8 cellular contexts compared by ENCODE assay signal in genomic region chr4:139279723-139280620, GRCh38. TPM values are rescaled to one million over a fixed set of nuclear protein-coding genes. Genes with fewer than 3 reads are reported as not detected.
DNase-seq lines count a peak whose midpoint lies in the region; ATAC-seq and TF ChIP-seq lines count a peak whose summit lies in the region.

TSS of gene MGARP (minus strand) at chr4:139280225. CDS start at chr4:139280158, 67 bp downstream.

- WGBS in esophagus, 2 donors = 7% methylated on average over 52 of the region's 52 CpGs

- H3K4me3 Mint-ChIP-seq in activated CD8-positive, alpha-beta T cell treated with anti-CD3 and anti-CD28 coated beads for 36 hours = peak within 1 kb of the TSS; percentile 72

- H3K4me1 ChIP-seq in esophagus (ENCODE audit: control insufficient read depth in 2 of 2, insufficient read depth in 2 of 2, low read length in 1 of 2) = peaks cover 4 to 5% of the 10 kb centered on the region in 2 donors
- H3K4me1 ChIP-seq in upper lobe of right lung = peaks cover 15% of the 10 kb centered on the region

- no peak within 1 kb of the TSS for H3K27ac ChIP-seq in esophagus (ENCODE audit: low read depth in 2 of 2, low read length in 1 of 2)
- no peak within 1 kb of the TSS for H3K27ac ChIP-seq in upper lobe of right lung

- ATAC-seq in activated CD8-positive, alpha-beta T cell treated with anti-CD3 and anti-CD28 coated beads for 36 hours = peak; percentile 84
- peak; percentile 70 for ATAC-seq in upper lobe of right lung
- no peak for ATAC-seq in HG02884 (IDR thresholded peaks at IDR 0.05; ENCODE audit: unreplicated experiment)
- ATAC-seq in GM21723 (IDR thresholded peaks at IDR 0.05; ENCODE audit: unreplicated experiment) = no peak

- H3K9me3 ChIP-seq in esophagus (ENCODE audit: control insufficient read depth in 2 of 2, insufficient read depth in 1 of 2, low read depth in 1 of 2, low read length in 1 of 2) (no peaks in the 10 kb centered on the region), upper lobe of right lung (no peaks in the 10 kb centered on the region)

- peaks cover 4% of the 10 kb centered on the region for H3K36me3 Mint-ChIP-seq in activated CD8-positive, alpha-beta T cell treated with anti-CD3 and anti-CD28 coated beads for 36 hours (ENCODE audit: low read depth)

- peaks cover 6% of the 10 kb centered on the region for H3K9me3 Mint-ChIP-seq in activated CD8-positive, alpha-beta T cell treated with anti-CD3 and anti-CD28 coated beads for 36 hours

- POLR2A ChIA-PET in activated CD8-positive, alpha-beta T cell treated with anti-CD3 and anti-CD28 coated beads for 36 hours (lab: Charles Lee) = no interaction called here

- H3K4me1 Mint-ChIP-seq in activated CD8-positive, alpha-beta T cell treated with anti-CD3 and anti-CD28 coated beads for 36 hours (ENCODE audit: low read depth) = peaks cover 13% of the 10 kb centered on the region

- H3K27me3 ChIP-seq in esophagus (ENCODE audit: control insufficient read depth in 1 of 2, insufficient read depth in 2 of 2, low read length in 2 of 2) (no peaks in the 10 kb centered on the region), upper lobe of right lung (peaks cover 46% of the 10 kb centered on the region)

- intact Hi-C loops in activated CD8-positive, alpha-beta T cell treated with anti-CD3 and anti-CD28 coated beads for 36 hours (cut with micrococcal nuclease) = no loop called here
- intact Hi-C loops in upper lobe of right lung (cut with DNase I) = no loop called here

- H3K4me3 ChIP-seq in esophagus (ENCODE audit: low read depth in 1 of 2, low read length in 2 of 2) (peak within 1 kb of the TSS; percentile 46 to 55), upper lobe of right lung (peak within 1 kb of the TSS; percentile 39)

- peak; percentile 30 for DNase-seq in stimulated activated CD4-positive, alpha-beta T cell treated with anti-CD3 and anti-CD28 coated beads, Interleukin-12 subunit alpha, Interleukin-12 subunit beta, amount 100 ng/mL, for 4 hours
- DNase-seq in stimulated activated CD4-positive, alpha-beta T cell treated with anti-CD3 and anti-CD28 coated beads, Interleukin-1b, Interleukin-23, amount 100 ng/mL, for 48 hours = no peak
- peak; percentile 38 for DNase-seq in activated CD8-positive, alpha-beta T cell treated with anti-CD3 and anti-CD28 coated beads for 36 hours
- DNase-seq in myocyte (ENCODE audit: low read depth) (peak; percentile 32), upper lobe of right lung (peak; percentile 70)

- H3K27ac Mint-ChIP-seq in activated CD8-positive, alpha-beta T cell treated with anti-CD3 and anti-CD28 coated beads for 36 hours = no peak within 1 kb of the TSS

- H3K36me3 ChIP-seq in esophagus (ENCODE audit: control insufficient read depth in 2 of 2, insufficient read depth in 2 of 2, low read length in 1 of 2) (no peaks in the 10 kb centered on the region), upper lobe of right lung (no peaks in the 10 kb centered on the region)

- no peak for TF ChIP-seq CTCF in activated CD8-positive, alpha-beta T cell treated with anti-CD3 and anti-CD28 coated beads for 36 hours (IDR thresholded peaks at IDR 0.05)
- no peak for TF ChIP-seq CTCF in upper lobe of right lung (IDR thresholded peaks at IDR 0.05)

- CTCF ChIA-PET in activated CD8-positive, alpha-beta T cell treated with anti-CD3 and anti-CD28 coated beads for 36 hours (lab: Charles Lee) = interaction anchor here (1.4 to 2.2 kb wide), 3 partner anchors 14 to 250 kb away, joined by 5 to 12 read pairs (median 8); no protein-coding TSS in a partner anchor

- H3K27me3 Mint-ChIP-seq in activated CD8-positive, alpha-beta T cell treated with anti-CD3 and anti-CD28 coated beads for 36 hours = peaks cover 36% of the 10 kb centered on the region

RNA-seq across cellular contexts. Expression of gene MGARP, which starts in this region (rescaled TPM):
- total RNA-seq in activated CD8-positive, alpha-beta T cell treated with anti-CD3 and anti-CD28 coated beads for 36 hours = under 1 TPM; 0.22 to 0.32 TPM
- polyA plus RNA-seq in esophagus = under 1 TPM; 0.18 to 0.24 TPM
- total RNA-seq in myocyte = 0.31 and 0.45 TPM in 2 replicates
- 1.3 TPM for polyA plus RNA-seq in myocyte (2012)
- total RNA-seq in upper lobe of right lung = 0.75 TPM

Comparison
In these comparisons a context has a peak if more than half of its experiments do, and no peak if none do; other contexts are left out.
1. Peak in DNase-seq and ATAC-seq in activated CD8-positive, alpha-beta T cell treated with anti-CD3 and anti-CD28 coated beads for 36 hours; RNA of the gene not detected or under 1 TPM.
2. Peak in DNase-seq, ATAC-seq and H3K4me3 ChIP-seq in upper lobe of right lung; RNA of the gene not detected or under 1 TPM.